ENCODE assay signal across 4 cellular contexts in genomic region chr18:78601923-78602322, GRCh38.
"Had no signal": no experiment of that assay in that cellular context is flagged by ENCODE, and none has a peak within 500 bp of the region (broad histone marks: within the 10 kb centered on the region; RNA-seq: fewer than 3 reads in every experiment).

No MANE protein-coding gene starts in this region.

- H2AFZ ChIP-seq: GM23338 had no signal

- H3K4me2 ChIP-seq: GM23338 had no signal

- DNase-seq: H9, HCEC 1CT, IMR-90 had no signal

- H3K4me3 ChIP-seq: GM23338 had no signal

- H3K27ac Mint-ChIP-seq: GM23338, H9 had no signal

- H3K4me3 Mint-ChIP-seq: GM23338, H9 had no signal
